24 cellular contexts compared by ENCODE assay signal in the genomic region with DNA sequence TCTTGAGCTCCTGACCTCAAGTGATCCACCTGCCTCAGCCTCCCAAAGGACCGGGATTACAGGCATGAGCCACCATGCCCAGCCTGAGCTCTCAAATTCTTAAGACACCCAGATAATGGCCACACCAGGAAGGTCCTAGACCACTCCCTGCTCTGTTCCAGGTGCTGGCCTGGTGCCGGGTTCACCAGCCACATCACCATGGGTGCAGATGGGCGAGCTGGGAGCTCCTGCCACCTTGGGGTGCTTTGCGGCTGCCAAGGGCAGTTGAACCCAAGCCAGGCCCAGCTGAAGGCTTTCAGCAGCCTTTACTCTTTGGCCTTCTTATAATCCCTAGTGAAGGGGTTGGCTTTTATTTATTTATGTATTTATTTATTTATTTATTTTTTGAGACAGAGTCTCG. TPM values are rescaled to one million over a fixed set of nuclear protein-coding genes. Genes with fewer than 3 reads are reported as not detected.
"Had no signal": no experiment of that assay in that cellular context is flagged by ENCODE, and none has a peak within 500 bp of the region (broad histone marks: within the 10 kb centered on the region; RNA-seq: fewer than 3 reads in every experiment).

No MANE protein-coding gene starts in this region.

- ATAC-seq: PC-3 had no signal

- H3K4me3 ChIP-seq: ascending aorta, cardiac muscle cell, Peyer's patch had no signal

- H3K36me3 ChIP-seq: ascending aorta, cardiac muscle cell, Peyer's patch had no signal

- H3K27ac ChIP-seq: ascending aorta, cardiac muscle cell, Peyer's patch had no signal

- H3K27me3 ChIP-seq: cardiac muscle cell, Peyer's patch had no signal

- DNase-seq: activated CD4-positive, alpha-beta T cell treated with anti-CD3 and anti-CD28 coated beads, Interleukin-2, amount 10 ng/mL, durations not matched to agents 24 days and 14 days; activated CD4-positive, alpha-beta T cell treated with anti-CD3 and anti-CD28 coated beads, Interleukin-2, amount 50 U/mL, for 4 hours; activated CD8-positive, alpha-beta T cell treated with anti-CD3 and anti-CD28 coated beads for 36 hours; activated gamma-delta T cell; activated naive CD4-positive, alpha-beta T cell treated with Interleukin-2 at 50 U/mL for 16 hours; activated naive CD8-positive, alpha-beta T cell treated with anti-CD3 and anti-CD28 coated beads, Interleukin-2, amount 10 ng/mL, durations not matched to agents 7 days and 5 days; NCI-H1092 treated with DMSO at 0.1 percent for 48 hours; NCI-H1417; NCI-H187; NCI-H2029 treated with DMSO at 0.1 percent for 48 hours; NCI-H2107; NCI-H2171 treated with DMSO at 0.1 percent for 48 hours; NCI-H2227 treated with DMSO at 0.1 percent for 48 hours; NCI-H510A treated with DMSO at 0.1 percent for 48 hours; NCI-H526 treated with DMSO at 0.1 percent for 48 hours; NCI-H774; PC-3; Peyer's patch; T-helper 9 cell had no signal

- H3K9me3 ChIP-seq: ascending aorta, Peyer's patch had no signal

RNA-seq across cellular contexts. Expression of gene HPN, which starts 4.9 kb away (rescaled TPM):
- total RNA-seq: activated CD8-positive, alpha-beta memory T cell treated with anti-CD3 and anti-CD28 coated beads for 36 hours; M059J; SK-MEL-5 had no signal
